In genomic region chr3:17032407-17033034, GRCh38 we compare ENCODE assay signal across 9 cellular contexts.
DNase-seq lines count a peak whose midpoint lies in the region; FAIRE-seq and TF ChIP-seq lines count a peak whose summit lies in the region.
"Had no signal": no experiment of that assay in that cellular context is flagged by ENCODE, and none has a peak within 500 bp of the region (broad histone marks: within the 10 kb centered on the region; RNA-seq: fewer than 3 reads in every experiment).

No MANE protein-coding gene starts in this region.

- no peaks in the 10 kb centered on the region for H3K9me3 Mint-ChIP-seq in HFFc6
- H3K9me3 Mint-ChIP-seq in glutamatergic neuron (ENCODE audit: unreplicated experiment): peaks cover 3% of the 10 kb centered on the region
- H3K9me3 Mint-ChIP-seq: IgD-negative memory B cell had no signal

- H3K36me3 Mint-ChIP-seq in HFFc6 (ENCODE audit: low read depth) (no peaks in the 10 kb centered on the region), glutamatergic neuron (ENCODE audit: unreplicated experiment) (no peaks in the 10 kb centered on the region)

- FAIRE-seq in D721Med (lab: Jason Lieb, UNC): no peak

- H3K36me3 ChIP-seq in H7 (replicated peaks; ENCODE audit: control insufficient read depth, insufficient read depth, low read length): no peaks in the 10 kb centered on the region

- H3K4me1 Mint-ChIP-seq in HFFc6 (ENCODE audit: low read depth) (peaks cover 18% of the 10 kb centered on the region), glutamatergic neuron (ENCODE audit: low read depth, unreplicated experiment) (peaks cover 9% of the 10 kb centered on the region)

- no peak overlapping the region for H3K27ac Mint-ChIP-seq in HFFc6
- H3K27ac Mint-ChIP-seq in glutamatergic neuron (ENCODE audit: unreplicated experiment): peak overlapping the region; percentile 7

- peak; percentile 87 for TF ChIP-seq CTCF in D721Med (IDR thresholded peaks at IDR 0.05; ENCODE audit: insufficient read depth, missing control alignments)
- peak; percentile 80 for TF ChIP-seq CTCF in HFFc6 (IDR thresholded peaks at IDR 0.05)
- TF ChIP-seq CTCF in glutamatergic neuron (IDR thresholded peaks at IDR 0.05; ENCODE audit: partially characterized antibody, unreplicated experiment): peak; percentile 75

- H3K27me3 ChIP-seq in H7 (ENCODE audit: control insufficient read depth, insufficient read depth, low read length): no peaks in the 10 kb centered on the region

- DNase-seq in D721Med (ENCODE audit: insufficient read length, low spot score) (no peak), HFFc6 (peak; percentile 57), SW 1271 (lab: John Stamatoyannopoulos, UW) (peak; percentile 8 to 52), glutamatergic neuron (no peak), putamen (ENCODE audit: low spot score) (peak; percentile 49), LoVo (ENCODE audit: low spot score) (no peak), H7 (no peak), islet precursor cell (no peak)

- H3K4me3 Mint-ChIP-seq in HFFc6: no peak overlapping the region
- H3K4me3 Mint-ChIP-seq in glutamatergic neuron (ENCODE audit: unreplicated experiment): no peak overlapping the region
- H3K4me3 Mint-ChIP-seq: IgD-negative memory B cell had no signal

- no peak overlapping the region for H3K4me3 ChIP-seq in H7 (ENCODE audit: insufficient read depth, low read depth, low read length)

- H3K27me3 Mint-ChIP-seq in HFFc6 (ENCODE audit: insufficient read depth) (no peaks in the 10 kb centered on the region), glutamatergic neuron (ENCODE audit: unreplicated experiment) (no peaks in the 10 kb centered on the region)
- H3K27me3 Mint-ChIP-seq: IgD-negative memory B cell had no signal

Comparison
In these comparisons a context has a peak if more than half of its experiments do, and no peak if none do; other contexts are left out.
1. DNase-seq: peak in HFFc6 (single experiment), SW 1271 (2 of 2) and putamen (single experiment); none in D721Med (single experiment), glutamatergic neuron (single experiment), LoVo (single experiment), H7 (single experiment) and islet precursor cell (single experiment).
2. Peak in every context shown above with its lines, with median percentiles within 50 percentile points of each other: CTCF ChIP-seq.